In genomic region chr15:34133511-34133910, GRCh38 we compare ENCODE assay signal across 23 cellular contexts.
"Had no signal": no experiment of that assay in that cellular context is flagged by ENCODE, and none has a peak within 500 bp of the region (broad histone marks: within the 10 kb centered on the region; RNA-seq: fewer than 3 reads in every experiment).

No MANE protein-coding gene starts in this region.

- H3K4me1 ChIP-seq: esophagus squamous epithelium, gastroesophageal sphincter, right atrium auricular region, suprapubic skin, thyroid gland had no signal

- H3K27me3 ChIP-seq: esophagus squamous epithelium, gastroesophageal sphincter, right atrium auricular region, suprapubic skin, thyroid gland had no signal

- H3K27me3 Mint-ChIP-seq: dendritic cell treated with granulocyte-macrophage colony-stimulating factor and Interleukin-4, amounts not matched to agents 40 ng/mL and 50 ng/mL, for 4 days; effector memory CD8-positive, alpha-beta T cell; naive B cell; type B pancreatic cell had no signal

- ATAC-seq: effector memory CD8-positive, alpha-beta T cell; gastroesophageal sphincter; left colon; left ventricle myocardium superior had no signal

- H3K9me3 Mint-ChIP-seq: dendritic cell treated with granulocyte-macrophage colony-stimulating factor and Interleukin-4, amounts not matched to agents 40 ng/mL and 50 ng/mL, for 4 days; effector memory CD8-positive, alpha-beta T cell; naive B cell; nephron; type B pancreatic cell had no signal

- DNase-seq: effector memory CD8-positive, alpha-beta T cell; esophagus squamous epithelium; foreskin fibroblast; glutamatergic neuron; immature natural killer cell; left colon; left ventricle myocardium superior; mesenchymal stem cell; naive B cell; small intestine; stimulated activated CD4-positive, alpha-beta T cell treated with anti-CD3 and anti-CD28 coated beads, Interleukin-12 subunit alpha, Interleukin-12 subunit beta, amount 100 ng/mL, for 4 hours; stimulated activated naive CD4-positive, alpha-beta T cell treated with Interleukin-2 at 50 U/mL for 16 hours; thyroid gland had no signal

- H3K27ac ChIP-seq: epithelial cell of prostate, esophagus squamous epithelium, gastroesophageal sphincter, right atrium auricular region, suprapubic skin, thyroid gland had no signal

- FAIRE-seq: colon, small intestine, urothelium cell line had no signal

- H3K27ac Mint-ChIP-seq: dendritic cell treated with granulocyte-macrophage colony-stimulating factor and Interleukin-4, amounts not matched to agents 40 ng/mL and 50 ng/mL, for 4 days; effector memory CD8-positive, alpha-beta T cell; immature natural killer cell; type B pancreatic cell had no signal

- H3K4me3 ChIP-seq: esophagus squamous epithelium, gastroesophageal sphincter, lung, right atrium auricular region, suprapubic skin, thyroid gland had no signal

- H3K4me1 Mint-ChIP-seq: immature natural killer cell, naive B cell had no signal

- H3K4me3 Mint-ChIP-seq: dendritic cell treated with granulocyte-macrophage colony-stimulating factor and Interleukin-4, amounts not matched to agents 40 ng/mL and 50 ng/mL, for 4 days; effector memory CD8-positive, alpha-beta T cell; immature natural killer cell; naive B cell; nephron; type B pancreatic cell had no signal

- H3K36me3 ChIP-seq: right atrium auricular region, thyroid gland had no signal

- H3K9me3 ChIP-seq: esophagus squamous epithelium, gastroesophageal sphincter, right atrium auricular region, suprapubic skin, thyroid gland had no signal
